ENCODE assay signal across 11 cellular contexts in the genomic region with DNA sequence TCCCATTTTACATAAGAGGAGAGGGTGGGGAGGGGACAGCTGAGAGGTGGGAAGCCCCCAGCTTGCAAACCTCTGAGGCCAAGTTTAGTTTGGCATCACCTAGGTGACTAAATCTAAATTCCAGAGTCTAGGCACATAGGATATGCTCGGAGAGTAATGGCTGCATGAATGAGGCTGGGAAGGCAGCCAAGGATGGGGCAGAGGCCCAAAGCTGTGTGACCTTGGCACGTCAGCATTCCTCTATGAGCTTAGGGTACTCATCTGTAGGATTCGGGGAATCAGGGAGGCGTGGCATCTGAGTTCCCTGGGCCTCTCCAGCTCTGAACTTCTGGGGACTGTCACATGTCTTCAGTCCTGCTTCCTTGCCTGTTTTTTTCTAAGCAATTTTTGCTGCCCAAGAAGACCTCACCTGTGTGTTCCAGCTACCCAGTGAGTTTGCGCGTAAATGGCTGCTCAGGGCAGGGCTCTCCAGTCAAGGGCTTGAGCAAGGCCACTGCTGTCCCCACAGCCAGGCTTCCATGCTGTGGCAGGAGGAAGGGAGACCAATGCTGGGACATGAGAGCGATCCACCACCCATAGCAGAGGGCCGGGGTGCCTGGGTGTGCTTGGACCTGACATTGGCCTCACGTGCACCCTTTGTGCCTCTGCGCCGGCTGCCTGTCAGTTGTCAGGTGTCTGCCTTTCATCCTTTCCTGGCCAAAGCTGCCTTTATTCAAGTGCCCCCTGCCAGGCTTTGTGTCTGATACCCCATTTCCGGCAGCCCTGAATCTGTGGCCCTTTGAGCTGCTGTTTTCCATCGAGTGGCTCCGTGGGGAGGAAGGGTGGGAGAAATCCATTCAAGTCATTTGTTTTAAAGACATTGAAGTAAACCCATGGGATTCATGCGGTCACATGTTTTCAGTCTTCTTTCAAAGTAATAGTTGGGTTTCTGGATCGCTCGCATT. TPM values are rescaled to one million over a fixed set of nuclear protein-coding genes. Genes with fewer than 3 reads are reported as not detected.
DNase-seq lines count a peak whose midpoint lies in the region; ATAC-seq and TF ChIP-seq lines count a peak whose summit lies in the region.
"Had no signal": no experiment of that assay in that cellular context is flagged by ENCODE, and none has a peak within 500 bp of the region (broad histone marks: within the 10 kb centered on the region; RNA-seq: fewer than 3 reads in every experiment).

No MANE protein-coding gene starts in this region.

- no peaks in the 10 kb centered on the region for H3K27me3 ChIP-seq in lower lobe of right lung (ENCODE audit: low read depth)
- no peaks in the 10 kb centered on the region for H3K27me3 ChIP-seq in upper lobe of left lung

- WGBS in upper lobe of left lung, 2 donors, result 85 to 86% methylated on average over 15 to 17 of the region's 17 CpGs

- ATAC-seq in lower lobe of right lung (no peak), upper lobe of left lung (ENCODE audit: low FRiP score in 2 of 2) (no peak), HG02885 (IDR thresholded peaks at IDR 0.05; ENCODE audit: poor library complexity, unreplicated experiment) (no peak), GM19351 (IDR thresholded peaks at IDR 0.05; ENCODE audit: unreplicated experiment) (no peak)
- ATAC-seq: stimulated activated naive CD8-positive, alpha-beta T cell treated with anti-CD3 and anti-CD28 coated beads, Interleukin-15, amount 100 ng/mL, for 72 hours had no signal

- DNase-seq in NCI-H1694 treated with DMSO at 0.1 percent for 48 hours (lab: John Stamatoyannopoulos, UW) (peak; percentile 14), NCI-H1694 (lab: John Stamatoyannopoulos, UW) (no peak), lower lobe of right lung (no peak), upper lobe of left lung (no peak), NCI-H1105 (lab: John Stamatoyannopoulos, UW) (no peak)
- DNase-seq: IMR-90; NCI-H526; stimulated activated naive CD8-positive, alpha-beta T cell treated with anti-CD3 and anti-CD28 coated beads, Interleukin-15, amount 100 ng/mL, for 72 hours had no signal

- intact Hi-C loops in lower lobe of right lung (cut with DNase I), result no loop called here

- H3K27ac ChIP-seq in angular gyrus (ENCODE audit: low read depth, low read length) (peak overlapping the region; percentile 49), lower lobe of right lung (peak overlapping the region; percentile 77), upper lobe of left lung (peak overlapping the region; percentile 70 to 83 (median 79))

- no peaks in the 10 kb centered on the region for H3K36me3 ChIP-seq in lower lobe of right lung
- no peaks in the 10 kb centered on the region for H3K36me3 ChIP-seq in upper lobe of left lung

- H3K4me1 ChIP-seq in lower lobe of right lung (peaks cover 59% of the 10 kb centered on the region), upper lobe of left lung (peaks cover 37 to 45% (median 41%) of the 10 kb centered on the region in 4 donors)

- H3K9me3 ChIP-seq in lower lobe of right lung, result no peaks in the 10 kb centered on the region
- no peaks in the 10 kb centered on the region for H3K9me3 ChIP-seq in upper lobe of left lung

- no peak for TF ChIP-seq POLR2A in upper lobe of left lung (IDR thresholded peaks at IDR 0.05)

- TF ChIP-seq EP300 in upper lobe of left lung (IDR thresholded peaks at IDR 0.05), result no peak

- TF ChIP-seq CTCF in lower lobe of right lung (IDR thresholded peaks at IDR 0.05), result no peak
- TF ChIP-seq CTCF in upper lobe of left lung (IDR thresholded peaks at IDR 0.05), result no peak

- H3K4me3 ChIP-seq in lower lobe of right lung, result no peak overlapping the region
- H3K4me3 ChIP-seq in upper lobe of left lung, result no peak overlapping the region

RNA-seq across cellular contexts. Expression of a gene that starts 14.0 kb away (rescaled TPM):
- total RNA-seq in lower lobe of right lung, result 7.1 TPM
- 10 to 100 TPM in 1 of 6 donors, 1 to 10 TPM in 5; 3.0 to 11.0 (median 8.0) TPM for total RNA-seq in upper lobe of left lung

RNA-seq across cellular contexts. Expression of a gene that starts 58.3 kb away (rescaled TPM):
- total RNA-seq in lower lobe of right lung (37.9 TPM), upper lobe of left lung (100 to 1,000 TPM in 1 of 6 donors, 10 to 100 TPM in 5; 32.5 to 147 (median 50.7) TPM)
